Comparison of ENCODE assay signal across 1 cellular context in the genomic region with DNA sequence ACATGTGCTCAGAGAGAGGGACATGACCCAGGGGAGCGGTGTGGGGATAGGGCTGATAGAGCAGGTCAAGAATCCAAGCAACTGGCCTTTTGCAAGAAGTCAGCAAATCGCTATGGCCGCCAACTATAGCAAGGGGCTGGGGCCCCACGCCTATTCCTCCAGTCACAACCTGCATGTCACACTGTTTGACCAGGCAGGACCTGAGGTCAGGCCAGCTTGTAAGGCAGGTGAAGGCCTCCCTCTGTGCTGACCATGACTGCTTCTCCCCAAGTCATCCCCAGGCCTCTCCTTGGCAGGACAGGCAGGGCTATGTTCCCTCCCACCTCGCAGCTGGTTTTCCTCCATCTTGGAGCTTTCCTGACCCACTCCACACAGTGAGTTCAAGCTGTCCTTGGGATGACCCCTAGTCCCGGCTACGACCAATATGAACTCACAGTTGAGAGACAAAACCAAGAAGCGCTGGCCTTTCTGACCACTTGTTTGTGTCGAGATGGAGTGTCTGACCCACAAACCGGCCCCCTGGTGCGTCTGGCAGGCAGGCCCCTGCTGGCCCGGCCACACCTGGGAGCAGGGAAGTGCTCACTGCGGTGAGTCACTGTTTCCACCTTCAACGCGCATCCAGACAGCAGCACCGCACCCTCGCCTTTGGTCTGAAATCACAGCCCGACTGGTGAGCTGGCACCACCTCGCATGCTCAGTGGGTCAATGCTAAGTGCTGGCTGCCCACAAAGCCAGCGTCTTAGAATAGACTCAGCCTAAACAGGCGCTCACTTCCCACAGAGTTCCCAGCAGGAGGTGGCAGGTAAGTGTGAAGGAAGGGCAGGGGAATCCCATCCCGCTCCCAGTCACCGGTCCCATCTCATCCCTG.
TF ChIP-seq lines count a peak whose summit lies in the region.

No MANE protein-coding gene starts in this region.

TF ChIP-seq in GM23338, 12 proteins besides CTCF, POLR2A, EP300 and RAD21 (continued from another document):
- TF ChIP-seq, protein P1, sequence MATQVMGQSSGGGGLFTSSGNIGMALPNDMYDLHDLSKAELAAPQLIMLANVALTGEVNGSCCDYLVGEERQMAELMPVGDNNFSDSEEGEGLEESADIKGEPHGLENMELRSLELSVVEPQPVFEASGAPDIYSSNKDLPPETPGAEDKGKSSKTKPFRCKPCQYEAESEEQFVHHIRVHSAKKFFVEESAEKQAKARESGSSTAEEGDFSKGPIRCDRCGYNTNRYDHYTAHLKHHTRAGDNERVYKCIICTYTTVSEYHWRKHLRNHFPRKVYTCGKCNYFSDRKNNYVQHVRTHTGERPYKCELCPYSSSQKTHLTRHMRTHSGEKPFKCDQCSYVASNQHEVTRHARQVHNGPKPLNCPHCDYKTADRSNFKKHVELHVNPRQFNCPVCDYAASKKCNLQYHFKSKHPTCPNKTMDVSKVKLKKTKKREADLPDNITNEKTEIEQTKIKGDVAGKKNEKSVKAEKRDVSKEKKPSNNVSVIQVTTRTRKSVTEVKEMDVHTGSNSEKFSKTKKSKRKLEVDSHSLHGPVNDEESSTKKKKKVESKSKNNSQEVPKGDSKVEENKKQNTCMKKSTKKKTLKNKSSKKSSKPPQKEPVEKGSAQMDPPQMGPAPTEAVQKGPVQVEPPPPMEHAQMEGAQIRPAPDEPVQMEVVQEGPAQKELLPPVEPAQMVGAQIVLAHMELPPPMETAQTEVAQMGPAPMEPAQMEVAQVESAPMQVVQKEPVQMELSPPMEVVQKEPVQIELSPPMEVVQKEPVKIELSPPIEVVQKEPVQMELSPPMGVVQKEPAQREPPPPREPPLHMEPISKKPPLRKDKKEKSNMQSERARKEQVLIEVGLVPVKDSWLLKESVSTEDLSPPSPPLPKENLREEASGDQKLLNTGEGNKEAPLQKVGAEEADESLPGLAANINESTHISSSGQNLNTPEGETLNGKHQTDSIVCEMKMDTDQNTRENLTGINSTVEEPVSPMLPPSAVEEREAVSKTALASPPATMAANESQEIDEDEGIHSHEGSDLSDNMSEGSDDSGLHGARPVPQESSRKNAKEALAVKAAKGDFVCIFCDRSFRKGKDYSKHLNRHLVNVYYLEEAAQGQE (IDR thresholded peaks at IDR 0.05; ENCODE audit: unreplicated experiment), result no peak
